Comparison of ENCODE assay signal across 8 cellular contexts in genomic region chr4:76213415-76214268, GRCh38. TPM values are rescaled to one million over a fixed set of nuclear protein-coding genes. Genes with fewer than 3 reads are reported as not detected.
DNase-seq lines count a peak whose midpoint lies in the region; ATAC-seq and TF ChIP-seq lines count a peak whose summit lies in the region.

SCARB2 (minus strand) TSS chr4:76213824; CDS start chr4:76213543, 281 bp downstream.

- DNase-seq in AG04449 (ENCODE audit: low read depth, low spot score), result no peak
- peak; percentile 87 for DNase-seq in NCI-H2227 (lab: John Stamatoyannopoulos, UW; ENCODE audit: unreplicated experiment)
- peak; percentile 92 for DNase-seq in cerebellum (ENCODE audit: low spot score)
- peak; percentile 75 for DNase-seq in kidney glomerular epithelial cell (lab: John Stamatoyannopoulos, UW)
- DNase-seq in stimulated activated CD4-positive, alpha-beta T cell treated with anti-CD3 and anti-CD28 coated beads, Interleukin-1b, Interleukin-23, amount 100 ng/mL, for 24 hours (ENCODE audit: low read depth in 4 of 4, low spot score in 1 of 4), result peak; percentile 25 to 56 (median 40)

- peak; percentile 82 for ATAC-seq in GM18520 (IDR thresholded peaks at IDR 0.05; ENCODE audit: unreplicated experiment)
- peak; percentile 79 for ATAC-seq in HG03045 (IDR thresholded peaks at IDR 0.05; ENCODE audit: unreplicated experiment)
- ATAC-seq in activated CD4-positive, CD25-positive, alpha-beta regulatory T cell treated with anti-CD3 and anti-CD28 coated beads, Interleukin-2, amount 50 U/mL, for 24 hours, result peak; percentile 74 to 78

- no peak for TF ChIP-seq CTCF in AG04449 (IDR thresholded peaks at IDR 0.05; ENCODE audit: insufficient read depth, low read length, missing control alignments)

- peak within 1 kb of the TSS; percentile 82 for H3K4me3 ChIP-seq in AG04449 (ENCODE audit: low read depth, low read length)

- CTCF ChIA-PET in AG04449 (lab: Yijun Ruan, JAX), result interaction anchor here (1.2 to 9.7 kb wide), 2 partner anchors 9 to 34 kb away, joined by 3 to 82 read pairs; no protein-coding TSS in a partner anchor

- POLR2A ChIA-PET in AG04449 (lab: Yijun Ruan, JAX), result interaction anchor here (1.1 to 2.0 kb wide), 2 partner anchors 15 to 92 kb away, joined by 6 to 10 read pairs; partner anchors contain the start of gene STBD1

RNA-seq across cellular contexts. Expression of gene SCARB2, which starts in this region (rescaled TPM):
- 342 TPM for total RNA-seq in cerebellum
